In genomic region chr3:171986208-171986607, GRCh38 we compare ENCODE assay signal across 1 cellular context.
TF ChIP-seq lines count a peak whose summit lies in the region.

No MANE protein-coding gene starts in this region.

TF ChIP-seq in IMR-90, 13 proteins besides CTCF, POLR2A, EP300 and RAD21 (continued from another document):
- no peak for TF ChIP-seq RFX5 (IDR thresholded peaks at IDR 0.05; ENCODE audit: low read depth, low read length)
- TF ChIP-seq SMC3 (IDR thresholded peaks at IDR 0.05; ENCODE audit: low read depth, low read length): no peak
- TF ChIP-seq CEBPB (IDR thresholded peaks at IDR 0.05; ENCODE audit: low read depth, low read length): no peak
